ENCODE assay signal across 18 cellular contexts in genomic region chr4:146222313-146222712, GRCh38. TPM values are rescaled to one million over a fixed set of nuclear protein-coding genes. Genes with fewer than 3 reads are reported as not detected.
DNase-seq lines count a peak whose midpoint lies in the region; ATAC-seq and TF ChIP-seq lines count a peak whose summit lies in the region.
"Had no signal": no experiment of that assay in that cellular context is flagged by ENCODE, and none has a peak within 500 bp of the region (broad histone marks: within the 10 kb centered on the region; RNA-seq: fewer than 3 reads in every experiment).

No MANE protein-coding gene starts in this region.

- H3K4me3 ChIP-seq in SK-N-SH (ENCODE audit: low read depth in 2 of 2, low read length in 1 of 2) (no peak overlapping the region), fibroblast of villous mesenchyme (ENCODE audit: low read depth, low read length) (peak overlapping the region; percentile 24), spleen (no peak overlapping the region)
- H3K4me3 ChIP-seq: colonic mucosa, tibial nerve had no signal

- peak overlapping the region; percentile 72 for H3K27ac Mint-ChIP-seq in activated T-cell treated with anti-CD3 and anti-CD28 coated beads, Interleukin-2, amount 50 U/mL, for 72 hours
- H3K27ac Mint-ChIP-seq in activated T-cell treated with anti-CD3 and anti-CD28 coated beads, Interleukin-2, amount 50 U/mL, for 24 hours: no peak overlapping the region
- peak overlapping the region; percentile 66 for H3K27ac Mint-ChIP-seq in type B pancreatic cell
- H3K27ac Mint-ChIP-seq: activated naive CD4-positive, alpha-beta T cell treated with anti-CD3 and anti-CD28 coated beads, Interleukin-2, amount 10 ng/mL, durations not matched to agents 7 days and 5 days; T-helper 2 cell treated with Interferon-gamma antibody and Interleukin-4, amounts not matched to agents 5 μg/mL and 100 μg/mL, for 36 hours had no signal

- no peaks in the 10 kb centered on the region for H4K20me1 ChIP-seq in SK-N-SH (ENCODE audit: insufficient read depth)

- TF ChIP-seq EP300 in SK-N-SH (IDR thresholded peaks at IDR 0.05; ENCODE audit: borderline replicate concordance in 1 of 2, low read depth in 1 of 2, low read length in 1 of 2): no peak

- no peaks in the 10 kb centered on the region for H3F3A ChIP-seq in SK-N-SH (replicated peaks; ENCODE audit: insufficient read depth)

- 68% methylated on average over 8 of the region's 8 CpGs for WGBS in SK-N-SH (ENCODE audit: low lambda C conversion rate)
- WGBS in spleen, 5 donors: 79 to 92% (median 86%) methylated on average over 8 of the region's 8 CpGs

- no peak for ATAC-seq in activated T-cell treated with anti-CD3 and anti-CD28 coated beads, Interleukin-2, amount 50 U/mL, for 72 hours (replicated peaks in 1 of 2)
- no peak for ATAC-seq in GM21529 (IDR thresholded peaks at IDR 0.05; ENCODE audit: unreplicated experiment)
- no peak for ATAC-seq in GM18858 (IDR thresholded peaks at IDR 0.05; ENCODE audit: unreplicated experiment)

- no peaks in the 10 kb centered on the region for H3K9me3 ChIP-seq in SK-N-SH
- no peaks in the 10 kb centered on the region for H3K9me3 ChIP-seq in spleen
- H3K9me3 ChIP-seq: colonic mucosa, tibial nerve had no signal

- no peak overlapping the region for H3K4me3 Mint-ChIP-seq in activated T-cell treated with anti-CD3 and anti-CD28 coated beads, Interleukin-2, amount 50 U/mL, for 72 hours
- H3K4me3 Mint-ChIP-seq in activated T-cell treated with anti-CD3 and anti-CD28 coated beads, Interleukin-2, amount 50 U/mL, for 24 hours: no peak overlapping the region
- H3K4me3 Mint-ChIP-seq in type B pancreatic cell: no peak overlapping the region
- H3K4me3 Mint-ChIP-seq: activated naive CD4-positive, alpha-beta T cell treated with anti-CD3 and anti-CD28 coated beads, Interleukin-2, amount 10 ng/mL, durations not matched to agents 7 days and 5 days; T-helper 2 cell treated with Interferon-gamma antibody and Interleukin-4, amounts not matched to agents 5 μg/mL and 100 μg/mL, for 36 hours had no signal

- no peaks in the 10 kb centered on the region for H3K79me2 ChIP-seq in SK-N-SH (ENCODE audit: insufficient read depth)

- CTCF ChIA-PET in SK-N-SH (lab: Yijun Ruan, JAX): interaction anchor here (0.9 to 1.4 kb wide), 2 partner anchors 73 to 127 kb away, joined by 3 read pairs; no protein-coding TSS in a partner anchor

- TF ChIP-seq POLR2A in spleen (IDR thresholded peaks at IDR 0.05): no peak

- no peak for TF ChIP-seq CTCF in SK-N-SH (IDR thresholded peaks at IDR 0.05)
- TF ChIP-seq CTCF in fibroblast of villous mesenchyme (IDR thresholded peaks at IDR 0.05; ENCODE audit: insufficient read depth, low read depth, low read length): no peak
- TF ChIP-seq CTCF in type B pancreatic cell (conservative IDR thresholded peaks at IDR 0.05): no peak
- TF ChIP-seq CTCF in spleen (IDR thresholded peaks at IDR 0.05 in 8 of 11, conservative IDR thresholded peaks at IDR 0.05 in 3 of 11): no peak

- no peaks in the 10 kb centered on the region for H3K9me2 ChIP-seq in SK-N-SH

- POLR2A ChIA-PET in SK-N-SH (lab: Yijun Ruan, JAX): no interaction called here

- no peak overlapping the region for H3K4me2 ChIP-seq in SK-N-SH
- H3K4me2 ChIP-seq: KMS-11 had no signal

- H3K27me3 ChIP-seq in SK-N-SH (ENCODE audit: insufficient read depth) (no peaks in the 10 kb centered on the region), spleen (replicated peaks in 1 of 7) (no peaks in the 10 kb centered on the region)
- H3K27me3 ChIP-seq: colonic mucosa, tibial nerve had no signal

- H3K9ac ChIP-seq in SK-N-SH: no peak overlapping the region
- H3K9ac ChIP-seq: KMS-11 had no signal

- H3K9me3 Mint-ChIP-seq in activated T-cell treated with anti-CD3 and anti-CD28 coated beads, Interleukin-2, amount 50 U/mL, for 72 hours: no peaks in the 10 kb centered on the region
- H3K9me3 Mint-ChIP-seq in activated T-cell treated with anti-CD3 and anti-CD28 coated beads, Interleukin-2, amount 50 U/mL, for 24 hours: no peaks in the 10 kb centered on the region
- no peaks in the 10 kb centered on the region for H3K9me3 Mint-ChIP-seq in type B pancreatic cell
- H3K9me3 Mint-ChIP-seq: activated naive CD4-positive, alpha-beta T cell treated with anti-CD3 and anti-CD28 coated beads, Interleukin-2, amount 10 ng/mL, durations not matched to agents 7 days and 5 days; T-helper 2 cell treated with Interferon-gamma antibody and Interleukin-4, amounts not matched to agents 5 μg/mL and 100 μg/mL, for 36 hours had no signal

- H3K4me1 Mint-ChIP-seq in activated T-cell treated with anti-CD3 and anti-CD28 coated beads, Interleukin-2, amount 50 U/mL, for 72 hours (ENCODE audit: low read depth): no peaks in the 10 kb centered on the region
- no peaks in the 10 kb centered on the region for H3K4me1 Mint-ChIP-seq in activated T-cell treated with anti-CD3 and anti-CD28 coated beads, Interleukin-2, amount 50 U/mL, for 24 hours (ENCODE audit: low read depth)
- H3K4me1 Mint-ChIP-seq in type B pancreatic cell (ENCODE audit: unreplicated experiment): peaks cover 5% of the 10 kb centered on the region
- H3K4me1 Mint-ChIP-seq: activated naive CD4-positive, alpha-beta T cell treated with anti-CD3 and anti-CD28 coated beads, Interleukin-2, amount 10 ng/mL, durations not matched to agents 7 days and 5 days had no signal

- H3K36me3 Mint-ChIP-seq in activated T-cell treated with anti-CD3 and anti-CD28 coated beads, Interleukin-2, amount 50 U/mL, for 72 hours (ENCODE audit: insufficient read depth in 2 of 2): no peaks in the 10 kb centered on the region
- H3K36me3 Mint-ChIP-seq in activated T-cell treated with anti-CD3 and anti-CD28 coated beads, Interleukin-2, amount 50 U/mL, for 24 hours (ENCODE audit: low read depth): no peaks in the 10 kb centered on the region
- no peaks in the 10 kb centered on the region for H3K36me3 Mint-ChIP-seq in type B pancreatic cell
- H3K36me3 Mint-ChIP-seq: activated naive CD4-positive, alpha-beta T cell treated with anti-CD3 and anti-CD28 coated beads, Interleukin-2, amount 10 ng/mL, durations not matched to agents 7 days and 5 days had no signal

- H3K27me3 Mint-ChIP-seq in activated T-cell treated with anti-CD3 and anti-CD28 coated beads, Interleukin-2, amount 50 U/mL, for 72 hours (ENCODE audit: low read depth): no peaks in the 10 kb centered on the region
- no peaks in the 10 kb centered on the region for H3K27me3 Mint-ChIP-seq in activated T-cell treated with anti-CD3 and anti-CD28 coated beads, Interleukin-2, amount 50 U/mL, for 24 hours
- peaks cover 4% of the 10 kb centered on the region for H3K27me3 Mint-ChIP-seq in type B pancreatic cell
- H3K27me3 Mint-ChIP-seq: activated naive CD4-positive, alpha-beta T cell treated with anti-CD3 and anti-CD28 coated beads, Interleukin-2, amount 10 ng/mL, durations not matched to agents 7 days and 5 days had no signal

- intact Hi-C loops in spleen (cut with DNase I; ENCODE audit: low total_unique reads): no loop called here

- H3K4me1 ChIP-seq in SK-N-SH (ENCODE audit: control insufficient read depth in 1 of 2, insufficient read depth in 2 of 2, low read depth in 1 of 2, low read length in 1 of 2) (peaks cover 0 to 5% of the 10 kb centered on the region in 2 experiments; a peak in 1 of 4 replicates), spleen (no peaks in the 10 kb centered on the region)
- H3K4me1 ChIP-seq: colonic mucosa, tibial nerve had no signal

- no peak for DNase-seq in activated T-cell treated with anti-CD3 and anti-CD28 coated beads, Interleukin-2, amount 50 U/mL, for 72 hours
- no peak for DNase-seq in activated T-cell treated with anti-CD3 and anti-CD28 coated beads, Interleukin-2, amount 50 U/mL, for 24 hours
- DNase-seq in SK-N-SH: no peak
- peak; percentile 55 for DNase-seq in fibroblast of villous mesenchyme (ENCODE audit: low read depth)
- no peak for DNase-seq in type B pancreatic cell (ENCODE audit: extremely low spot score, unreplicated experiment)
- DNase-seq in spleen: no peak
- DNase-seq: activated naive CD4-positive, alpha-beta T cell treated with anti-CD3 and anti-CD28 coated beads, Interleukin-2, amount 10 ng/mL, durations not matched to agents 7 days and 5 days; colonic mucosa; DMS 273 treated with DMSO at 0.1 percent for 48 hours; kidney; NCI-H2029 treated with DMSO at 0.1 percent for 48 hours had no signal

- no peak for TF ChIP-seq RAD21 in SK-N-SH (IDR thresholded peaks at IDR 0.05; ENCODE audit: low read length)

- H3K27ac ChIP-seq in SK-N-SH (ENCODE audit: low read depth in 2 of 2, low read length in 1 of 2): no peak overlapping the region
- H3K27ac ChIP-seq in spleen: no peak overlapping the region
- H3K27ac ChIP-seq: 22Rv1, colonic mucosa, KMS-11, tibial nerve had no signal

- H3K36me3 ChIP-seq in SK-N-SH (replicated peaks in 1 of 2; ENCODE audit: control insufficient read depth in 1 of 2, insufficient read depth in 2 of 2, low read length in 1 of 2) (no peaks in the 10 kb centered on the region), spleen (no peaks in the 10 kb centered on the region)
- H3K36me3 ChIP-seq: colonic mucosa, tibial nerve had no signal

- H2AFZ ChIP-seq in SK-N-SH (ENCODE audit: low read depth): peak overlapping the region; percentile 29; the same call in 1 of the 2 replicates

TF ChIP-seq in SK-N-SH, 30 proteins besides CTCF, POLR2A, EP300 and RAD21 (continues in another document):
- TF ChIP-seq USF1 (IDR thresholded peaks at IDR 0.05; ENCODE audit: borderline replicate concordance, low read depth) (no peak), ELF1 (IDR thresholded peaks at IDR 0.05) (no peak)

RNA-seq across cellular contexts. Expression of gene REELD1, which starts 8.0 kb away (rescaled TPM):
- total RNA-seq in activated T-cell treated with anti-CD3 and anti-CD28 coated beads, Interleukin-2, amount 50 U/mL, for 72 hours: under 1 TPM; 0.79 to 0.97 TPM
- polyA plus RNA-seq in SK-N-SH (2012; rRNA removed) (not detected in 2 replicates), spleen (1 to 10 TPM; 1.1 to 3.7 (median 2.3) TPM)
- polyA plus RNA-seq in SK-N-SH (2012; cell fraction: cytosol; rRNA removed): not detected in 2 replicates
- polyA plus RNA-seq in SK-N-SH (2012; cell fraction: nucleus; rRNA removed): 0.10 and 0.12 TPM in 2 replicates
- total RNA-seq in fibroblast of villous mesenchyme (not detected in 2 replicates), type B pancreatic cell (ENCODE audit: low replicate concordance) (0.12 and 0.14 TPM in 2 replicates), spleen (1 to 10 TPM in 5 of 7 donors, under 1 TPM in 2; 0.47 to 2.9 (median 1.1) TPM)
- polyA plus RNA-seq: neural cell had no signal

RNA-seq across cellular contexts. Expression of gene LSM6, which starts 46.8 kb away (rescaled TPM):
- 10 to 100 TPM; 54.6 to 55.1 TPM for total RNA-seq in activated T-cell treated with anti-CD3 and anti-CD28 coated beads, Interleukin-2, amount 50 U/mL, for 72 hours
- 17.6 and 32.5 TPM in 2 replicates for polyA plus RNA-seq in SK-N-SH (2012; rRNA removed)
- 38.6 and 62.8 TPM in 2 replicates for polyA plus RNA-seq in SK-N-SH (2012; cell fraction: cytosol; rRNA removed)
- polyA plus RNA-seq in SK-N-SH (2012; cell fraction: nucleus; rRNA removed): 8.2 and 10.1 TPM in 2 replicates
- total RNA-seq in fibroblast of villous mesenchyme: 22.5 and 26.3 TPM in 2 replicates
- total RNA-seq in type B pancreatic cell (ENCODE audit: low replicate concordance): 38.1 and 41.1 TPM in 2 replicates
- 10 to 100 TPM; 38.0 to 62.9 (median 45.5) TPM for total RNA-seq in spleen
- polyA plus RNA-seq in spleen: 100 to 1,000 TPM in 1 of 3 donors, 10 to 100 TPM in 2; 64.2 to 122 (median 86.9) TPM
